ENCODE assay signal across 8 cellular contexts in the genomic region with DNA sequence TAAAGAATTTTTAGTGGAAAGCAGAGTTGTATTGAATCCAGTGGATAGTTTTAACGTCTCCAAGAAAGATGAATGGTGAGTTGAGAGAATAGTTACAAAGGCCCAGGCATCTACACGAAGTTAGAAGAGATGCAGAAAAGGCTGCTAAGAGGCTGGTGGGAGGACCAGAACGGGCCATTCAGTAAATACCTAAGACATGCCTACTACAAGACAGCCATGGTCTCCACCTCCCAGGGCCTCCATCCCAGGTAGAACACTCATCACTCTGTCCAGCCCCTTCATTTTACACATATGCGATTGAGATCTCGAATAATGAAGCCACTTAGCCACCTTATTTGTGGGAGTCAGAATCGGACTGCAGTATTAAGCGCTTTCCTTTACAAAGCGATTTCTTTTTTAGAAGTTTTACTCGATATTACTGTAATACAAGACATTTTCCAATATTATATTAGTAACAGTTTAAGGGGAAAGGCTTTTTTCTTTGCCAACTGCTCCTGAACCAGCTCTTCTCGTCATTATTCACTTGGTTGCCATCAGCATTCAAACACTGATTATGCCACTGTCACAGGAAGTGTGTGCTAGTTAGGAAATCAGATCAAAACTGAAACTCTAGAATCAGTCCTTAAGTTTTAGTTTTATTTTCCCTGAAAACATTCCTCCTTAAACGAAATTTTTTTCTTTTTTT. TPM values are rescaled to one million over a fixed set of nuclear protein-coding genes. Genes with fewer than 3 reads are reported as not detected.
A peak's percentile ranks its signal among the peaks of the same experiment; 100 is the strongest.
DNase-seq lines count a peak whose midpoint lies in the region; ATAC-seq and TF ChIP-seq lines count a peak whose summit lies in the region.

No MANE protein-coding gene starts in this region.

- BruUV-seq in MCF 10A (replicated peaks; lab: Mats Ljungman, UMichigan) = no TSS peak

- intact Hi-C loops in MCF 10A (cut with micrococcal nuclease) = no loop called here

- H3K4me1 ChIP-seq in MM.1S (ENCODE audit: low read length) = 0 out of 2 replicates have a peak, but pooled peaks cover 4% of the 10 kb centered on the region
- H3K4me1 ChIP-seq in muscle layer of colon (ENCODE audit: insufficient read depth, low read length) = peaks cover 34% of the 10 kb centered on the region

- no peaks in the 10 kb centered on the region for H3K9me3 ChIP-seq in MM.1S (replicated peaks; ENCODE audit: insufficient read depth, low read length)
- no peaks in the 10 kb centered on the region for H3K9me3 ChIP-seq in muscle layer of colon (ENCODE audit: low read length)

- H3K9ac ChIP-seq in MM.1S (ENCODE audit: low read length) (peak overlapping the region; percentile 90; the same call in 1 of the 2 replicates), muscle layer of colon (ENCODE audit: low read length) (peak overlapping the region; percentile 5)

- H3K36me3 Mint-ChIP-seq in MCF 10A (ENCODE audit: insufficient read depth, unreplicated experiment) = peaks cover 34% of the 10 kb centered on the region

- no peak overlapping the region for H2AFZ ChIP-seq in MM.1S (ENCODE audit: low read length)

- CTCF ChIA-PET in MCF 10A (lab: Yijun Ruan, JAX) = interaction anchor here (0.6 to 4.5 kb wide), 8 partner anchors 17 to 422 kb away, joined by 3 to 36 read pairs (median 4); no protein-coding TSS in a partner anchor

- H3K27me3 ChIP-seq in MM.1S (replicated peaks; ENCODE audit: insufficient read depth, low read length) (no peaks in the 10 kb centered on the region), muscle layer of colon (ENCODE audit: control insufficient read depth in 1 of 2, insufficient read depth in 2 of 2, low read length in 2 of 2) (no peaks in the 10 kb centered on the region)

- POLR2A ChIA-PET in MCF 10A (lab: Yijun Ruan, JAX) = interaction anchor here (0.6 to 6.9 kb wide), 18 partner anchors 9 to 1084 kb away, joined by 3 to 41 read pairs (median 4); a partner anchor contains a TSS

- ATAC-seq in GM19328 (IDR thresholded peaks at IDR 0.05; ENCODE audit: unreplicated experiment) (no peak), HG03159 (IDR thresholded peaks at IDR 0.05; ENCODE audit: unreplicated experiment) (no peak)

- no peaks in the 10 kb centered on the region for H3K27me3 Mint-ChIP-seq in MCF 10A (ENCODE audit: insufficient read depth, unreplicated experiment)

- TF ChIP-seq CTCF in AG10803 (conservative IDR thresholded peaks at IDR 0.05; ENCODE audit: low read length) (no peak), MM.1S (IDR thresholded peaks at IDR 0.05; ENCODE audit: low read length) (no peak), MCF 10A (IDR thresholded peaks at IDR 0.05; ENCODE audit: unreplicated experiment) (no peak)

- DNase-seq in AG10803 (ENCODE audit: low read depth) (no peak), MM.1S (peak; percentile 25), MCF 10A (ENCODE audit: unreplicated experiment) (no peak), amniotic stem cell (lab: John Stamatoyannopoulos, UW) (no peak)
- no peak for DNase-seq in stimulated activated CD4-positive, alpha-beta T cell treated with anti-CD3 and anti-CD28 coated beads, Interleukin-12 subunit alpha, Interleukin-12 subunit beta, amount 100 ng/mL, for 4 hours

- H3K27ac Mint-ChIP-seq in MCF 10A (ENCODE audit: low read depth, unreplicated experiment) = peak overlapping the region; percentile 52

- H3K79me2 ChIP-seq in MM.1S (ENCODE audit: low read length) = peaks cover 16% of the 10 kb centered on the region

- no peaks in the 10 kb centered on the region; the same call in 1 of the 2 replicates for H4K20me1 ChIP-seq in MM.1S (ENCODE audit: insufficient read depth, low read length)

- peak overlapping the region; percentile 93 for H3K4me3 Mint-ChIP-seq in MCF 10A (ENCODE audit: unreplicated experiment)

- peak overlapping the region; percentile 45; the same call in 1 of the 2 replicates for H3K4me2 ChIP-seq in MM.1S (ENCODE audit: low read depth, low read length)

- H3K9me2 ChIP-seq in MM.1S (replicated peaks; ENCODE audit: insufficient read depth, low read length) = no peaks in the 10 kb centered on the region

- H3K4me1 Mint-ChIP-seq in MCF 10A (ENCODE audit: insufficient read depth, unreplicated experiment) = peaks cover 42% of the 10 kb centered on the region

- H3K9me3 Mint-ChIP-seq in MCF 10A (ENCODE audit: unreplicated experiment) = no peaks in the 10 kb centered on the region

- H3K36me3 ChIP-seq in MM.1S (replicated peaks; ENCODE audit: insufficient read depth, low read length) (no peaks in the 10 kb centered on the region), muscle layer of colon (ENCODE audit: insufficient read depth, low read length) (peaks cover 8% of the 10 kb centered on the region)

- peaks cover 4% of the 10 kb centered on the region; the same call in 1 of the 2 replicates for H3F3A ChIP-seq in MM.1S (ENCODE audit: insufficient read depth, low read length)

- H3K27ac ChIP-seq in MM.1S (ENCODE audit: low read length) (peak overlapping the region; percentile 66; the same call in 1 of the 2 replicates), muscle layer of colon (ENCODE audit: low read depth, low read length) (peak overlapping the region; percentile 9)

- peak overlapping the region; percentile 92 for H3K4me3 ChIP-seq in AG10803 (ENCODE audit: low read length)
- peak overlapping the region; percentile 84; the same call in 1 of the 2 replicates for H3K4me3 ChIP-seq in MM.1S (ENCODE audit: low read length)
- peak overlapping the region in 1 of 2 donors; percentile 74 for H3K4me3 ChIP-seq in muscle layer of colon (ENCODE audit: low read depth in 1 of 2, low read length in 2 of 2)

RNA-seq across cellular contexts. Expression of a gene that starts 1.6 kb away (rescaled TPM):
- 122 and 156 TPM in 2 replicates for total RNA-seq in MCF 10A (2022)

RNA-seq across cellular contexts. Expression of a gene that starts 6.9 kb away (rescaled TPM):
- total RNA-seq in MCF 10A (2022) = 0.65 and 0.83 TPM in 2 replicates
